In genomic region chr10:59460601-59461000, GRCh38 we compare ENCODE assay signal across 24 cellular contexts.
"Had no signal": no experiment of that assay in that cellular context is flagged by ENCODE, and none has a peak within 500 bp of the region (broad histone marks: within the 10 kb centered on the region; RNA-seq: fewer than 3 reads in every experiment).

No MANE protein-coding gene starts in this region.

- H3K4me1 ChIP-seq: neural progenitor cell, pancreas, right lobe of liver, sigmoid colon, stomach, suprapubic skin, testis, transverse colon, upper lobe of left lung, vagina had no signal

- H3K4me3 ChIP-seq: neural progenitor cell, pancreas, psoas muscle, right lobe of liver, sigmoid colon, stomach, suprapubic skin, testis, tibial artery, transverse colon, upper lobe of left lung, vagina had no signal

- H3K27ac ChIP-seq: neural progenitor cell, pancreas, psoas muscle, right lobe of liver, sigmoid colon, stomach, suprapubic skin, testis, transverse colon, upper lobe of left lung, vagina had no signal

- DNase-seq: naive thymus-derived CD4-positive, alpha-beta T cell; natural killer cell; occipital lobe; pancreas; psoas muscle; right cardiac atrium; right lobe of liver; sigmoid colon; small intestine; stimulated activated CD4-positive, alpha-beta T cell treated with anti-CD3 and anti-CD28 coated beads, Interleukin-15, amount 100 ng/mL, for 24 hours; stimulated activated CD4-positive, alpha-beta T cell treated with anti-CD3 and anti-CD28 coated beads, Interleukin-2, amount 100 ng/mL, for 24 hours; stimulated activated CD4-positive, alpha-beta T cell treated with anti-CD3 and anti-CD28 coated beads, Interleukin-2, amount 100 ng/mL, for 48 hours; stimulated activated CD4-positive, alpha-beta T cell treated with anti-CD3 and anti-CD28 coated beads, Interleukin-4, amount 100 ng/mL, for 24 hours; stimulated activated naive B cell treated with anti-CD40 and anti-IgM and Interleukin-4, amounts not matched to agents 10 μg/mL and 1 μg/mL and 100 μg/mL, for 72 hours; stimulated activated naive CD4-positive, alpha-beta T cell treated with Interleukin-2 at 50 U/mL for 16 hours; stomach; substantia nigra; testis; tibial artery; transverse colon; upper lobe of left lung had no signal

- H3K4me2 ChIP-seq: neural progenitor cell had no signal

- H3K36me3 ChIP-seq: neural progenitor cell, pancreas, right lobe of liver, sigmoid colon, stomach, suprapubic skin, tibial artery, transverse colon, upper lobe of left lung, vagina had no signal

- H3K27me3 ChIP-seq: neural progenitor cell, pancreas, right lobe of liver, sigmoid colon, stomach, suprapubic skin, testis, tibial artery, transverse colon, upper lobe of left lung, vagina had no signal

- H3K9me3 ChIP-seq: pancreas, psoas muscle, right lobe of liver, sigmoid colon, stomach, suprapubic skin, testis, tibial artery, transverse colon, upper lobe of left lung, vagina had no signal

- H2AFZ ChIP-seq: neural progenitor cell had no signal
